In the genomic region with DNA sequence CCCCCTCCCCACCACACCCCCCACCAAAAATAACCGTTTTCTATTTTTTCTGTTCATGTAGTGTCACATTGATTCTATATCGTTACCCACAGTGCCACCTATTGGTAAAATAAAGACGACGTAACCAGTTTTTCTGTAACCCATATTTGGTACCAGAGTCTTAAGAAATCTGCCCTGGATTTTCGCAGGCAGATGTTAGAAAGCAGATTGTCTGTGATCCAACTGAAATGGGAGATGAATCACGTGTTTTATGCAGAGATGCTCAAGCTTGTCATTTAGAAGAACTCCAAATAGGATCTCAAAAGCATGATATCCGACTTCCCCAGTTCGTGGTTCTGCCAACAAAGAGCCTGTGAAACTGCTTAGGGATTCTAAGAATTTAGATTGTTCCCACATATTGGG, we compare ENCODE assay signal across 9 cellular contexts.
A peak's percentile ranks its signal among the peaks of the same experiment; 100 is the strongest.
DNase-seq lines count a peak whose midpoint lies in the region; ATAC-seq and TF ChIP-seq lines count a peak whose summit lies in the region.
"Had no signal": no experiment of that assay in that cellular context is flagged by ENCODE, and none has a peak within 500 bp of the region (broad histone marks: within the 10 kb centered on the region; RNA-seq: fewer than 3 reads in every experiment).

No MANE protein-coding gene starts in this region.

- intact Hi-C loops in natural killer cell (cut with micrococcal nuclease) (loop anchor here (2.0 kb wide), 1 partner anchor 950 kb away; no protein-coding TSS in a partner anchor), PC-9 (cut with micrococcal nuclease; ENCODE audit: unreplicated experiment) (loop anchor here (1.0 to 5.0 kb wide), 2 partner anchors 257 to 571 kb away; no protein-coding TSS in a partner anchor)

- H3K27ac ChIP-seq in PC-9 (no peak overlapping the region), fibroblast of lung (ENCODE audit: insufficient read depth, low read length) (no peak overlapping the region), neural cell (ENCODE audit: low read length) (no peak overlapping the region)

- H3K9me3 ChIP-seq in PC-9 (ENCODE audit: insufficient read depth, low read depth) (no peaks in the 10 kb centered on the region), fibroblast of lung (ENCODE audit: control insufficient read depth, insufficient read depth, low read depth, low read length) (no peaks in the 10 kb centered on the region), neural cell (ENCODE audit: low read length) (no peaks in the 10 kb centered on the region)

- H3K4me1 ChIP-seq in PC-9 (replicated peaks; ENCODE audit: insufficient read depth) (no peaks in the 10 kb centered on the region), fibroblast of lung (ENCODE audit: control insufficient read depth, extremely low read depth, insufficient read depth, low read length) (peaks cover 2% of the 10 kb centered on the region)

- CTCF ChIA-PET in PC-9 (lab: Charles Lee) = no interaction called here

- no peaks in the 10 kb centered on the region for H3K9me2 ChIP-seq in PC-9 (ENCODE audit: insufficient read depth)
- no peaks in the 10 kb centered on the region for H3K9me2 ChIP-seq in neural cell (ENCODE audit: insufficient read depth, low read length)

- no peak for DNase-seq in natural killer cell
- no peak for DNase-seq in natural killer cell treated with Interleukin-12 subunit alpha and Interleukin-12 subunit beta and Interleukin-15 and Interleukin-18, amount 100 ng/mL, for 72 hours (ENCODE audit: low spot score)
- DNase-seq in PC-9 = no peak
- peak; percentile 22 to 87 for DNase-seq in fibroblast of lung (ENCODE audit: low read depth in 2 of 2)

- no peak for TF ChIP-seq EP300 in neural cell (conservative IDR thresholded peaks at IDR 0.05; ENCODE audit: poor library complexity, severe bottlenecking)

- POLR2A ChIA-PET in PC-9 (lab: Charles Lee; ENCODE audit: unreplicated experiment) = interaction anchor here (0.6 kb wide), 1 partner anchor 241 kb away, joined by 4 read pairs; no protein-coding TSS in a partner anchor

- H4K20me1 ChIP-seq in PC-9 (ENCODE audit: insufficient read depth) (no peaks in the 10 kb centered on the region), fibroblast of lung (ENCODE audit: control insufficient read depth, extremely low read depth, insufficient read depth, low read length) (no peaks in the 10 kb centered on the region), neural cell (ENCODE audit: insufficient read depth) (no peaks in the 10 kb centered on the region)

- ATAC-seq in natural killer cell (no peak), HG03175 (IDR thresholded peaks at IDR 0.05; ENCODE audit: unreplicated experiment) (peak; percentile 65), HG02642 (IDR thresholded peaks at IDR 0.05; ENCODE audit: poor library complexity, unreplicated experiment) (no peak)
- no peak for ATAC-seq in natural killer cell treated with Interleukin-12 subunit alpha and Interleukin-12 subunit beta and Interleukin-15 and Interleukin-18, amount 100 ng/mL, for 72 hours
- ATAC-seq in activated CD4-positive, CD25-positive, alpha-beta regulatory T cell treated with anti-CD3 and anti-CD28 coated beads, Interleukin-2, amount 50 U/mL, for 24 hours = no peak
- ATAC-seq: stimulated activated naive CD8-positive, alpha-beta T cell treated with anti-CD3 and anti-CD28 coated beads, Interleukin-15, amount 100 ng/mL, for 72 hours had no signal

- H3K4me3 ChIP-seq in PC-9 = no peak overlapping the region
- no peak overlapping the region for H3K4me3 ChIP-seq in fibroblast of lung (replicated peaks in 1 of 4; ENCODE audit: control extremely low read depth in 1 of 4, insufficient read depth in 1 of 4, low read depth in 3 of 4, low read length in 4 of 4)
- H3K4me3 ChIP-seq in neural cell (ENCODE audit: low read length) = no peak overlapping the region

- TF ChIP-seq RAD21 in neural cell (conservative IDR thresholded peaks at IDR 0.05) = peak; percentile 79

- H3K27me3 ChIP-seq in PC-9 (ENCODE audit: insufficient read depth, low read depth) (no peaks in the 10 kb centered on the region), fibroblast of lung (ENCODE audit: control insufficient read depth, insufficient read depth, low read length) (no peaks in the 10 kb centered on the region), neural cell (ENCODE audit: insufficient read depth, low read depth, low read length) (no peaks in the 10 kb centered on the region)

- H3K36me3 Mint-ChIP-seq in natural killer cell = no peaks in the 10 kb centered on the region
- no peaks in the 10 kb centered on the region for H3K36me3 Mint-ChIP-seq in natural killer cell treated with Interleukin-12 subunit alpha and Interleukin-12 subunit beta and Interleukin-15 and Interleukin-18, amount 100 ng/mL, for 72 hours

- no peaks in the 10 kb centered on the region for H3K9me3 Mint-ChIP-seq in natural killer cell
- H3K9me3 Mint-ChIP-seq in natural killer cell treated with Interleukin-12 subunit alpha and Interleukin-12 subunit beta and Interleukin-15 and Interleukin-18, amount 100 ng/mL, for 72 hours = no peaks in the 10 kb centered on the region
- H3K9me3 Mint-ChIP-seq: stimulated activated naive CD8-positive, alpha-beta T cell treated with anti-CD3 and anti-CD28 coated beads, Interleukin-15, amount 100 ng/mL, for 72 hours had no signal

- BruUV-seq in PC-9 (replicated peaks; lab: Mats Ljungman, UMichigan) = no TSS peak

- H2AFZ ChIP-seq in PC-9 (no peak overlapping the region), fibroblast of lung (ENCODE audit: low read length) (no peak overlapping the region), neural cell (ENCODE audit: low read depth, low read length) (no peak overlapping the region)

- no peaks in the 10 kb centered on the region for H3K4me1 Mint-ChIP-seq in natural killer cell
- no peaks in the 10 kb centered on the region for H3K4me1 Mint-ChIP-seq in natural killer cell treated with Interleukin-12 subunit alpha and Interleukin-12 subunit beta and Interleukin-15 and Interleukin-18, amount 100 ng/mL, for 72 hours (ENCODE audit: low read depth in 2 of 2)
- H3K4me1 Mint-ChIP-seq: stimulated activated naive CD8-positive, alpha-beta T cell treated with anti-CD3 and anti-CD28 coated beads, Interleukin-15, amount 100 ng/mL, for 72 hours had no signal

- no peaks in the 10 kb centered on the region for H3K79me2 ChIP-seq in PC-9 (ENCODE audit: low read depth)
- no peaks in the 10 kb centered on the region for H3K79me2 ChIP-seq in fibroblast of lung (ENCODE audit: control insufficient read depth, insufficient read depth, low read length)
- H3K79me2 ChIP-seq in neural cell (replicated peaks; ENCODE audit: insufficient read depth, low read length) = no peaks in the 10 kb centered on the region

- H3K27me3 Mint-ChIP-seq in natural killer cell (ENCODE audit: low read depth in 2 of 2) = no peaks in the 10 kb centered on the region
- peaks cover 4 to 9% of the 10 kb centered on the region in 2 donors for H3K27me3 Mint-ChIP-seq in natural killer cell treated with Interleukin-12 subunit alpha and Interleukin-12 subunit beta and Interleukin-15 and Interleukin-18, amount 100 ng/mL, for 72 hours

- H3K9ac ChIP-seq in fibroblast of lung (ENCODE audit: insufficient read depth, low read length) (no peak overlapping the region), neural cell (ENCODE audit: low read length) (no peak overlapping the region)

- H3K27ac Mint-ChIP-seq in natural killer cell = no peak overlapping the region
- H3K27ac Mint-ChIP-seq in natural killer cell treated with Interleukin-12 subunit alpha and Interleukin-12 subunit beta and Interleukin-15 and Interleukin-18, amount 100 ng/mL, for 72 hours = no peak overlapping the region
- H3K27ac Mint-ChIP-seq: stimulated activated naive CD8-positive, alpha-beta T cell treated with anti-CD3 and anti-CD28 coated beads, Interleukin-15, amount 100 ng/mL, for 72 hours had no signal

- H3K36me3 ChIP-seq in PC-9 (ENCODE audit: low read depth) (no peaks in the 10 kb centered on the region), fibroblast of lung (ENCODE audit: control insufficient read depth, insufficient read depth, low read length) (no peaks in the 10 kb centered on the region), neural cell (ENCODE audit: insufficient read depth, low read length) (no peaks in the 10 kb centered on the region)

- H3K4me2 ChIP-seq in PC-9 = no peak overlapping the region
- H3K4me2 ChIP-seq in fibroblast of lung (ENCODE audit: extremely low read depth, insufficient read depth, low read length) = peak overlapping the region; percentile 23
- H3K4me2 ChIP-seq in neural cell (ENCODE audit: low read length) = no peak overlapping the region

- TF ChIP-seq CTCF in natural killer cell (IDR thresholded peaks at IDR 0.05) (peak; percentile 37), PC-9 (conservative IDR thresholded peaks at IDR 0.05) (peak; percentile 77), fibroblast of lung (conservative IDR thresholded peaks at IDR 0.05 in 1 of 2, IDR thresholded peaks at IDR 0.05 in 1 of 2; ENCODE audit: low read depth in 1 of 2, low read length in 2 of 2) (peak; percentile 42 to 50), neural cell (IDR thresholded peaks at IDR 0.05; ENCODE audit: poor library complexity, severe bottlenecking) (peak; percentile 75)

- H3K4me3 Mint-ChIP-seq in natural killer cell = no peak overlapping the region
- H3K4me3 Mint-ChIP-seq in natural killer cell treated with Interleukin-12 subunit alpha and Interleukin-12 subunit beta and Interleukin-15 and Interleukin-18, amount 100 ng/mL, for 72 hours = no peak overlapping the region
- H3K4me3 Mint-ChIP-seq: stimulated activated naive CD8-positive, alpha-beta T cell treated with anti-CD3 and anti-CD28 coated beads, Interleukin-15, amount 100 ng/mL, for 72 hours had no signal

- H3F3A ChIP-seq in PC-9 (ENCODE audit: insufficient read depth, low read depth) (no peaks in the 10 kb centered on the region), neural cell (ENCODE audit: insufficient read depth, low read length, poor library complexity, severe bottlenecking) (no peaks in the 10 kb centered on the region)

TF ChIP-seq in neural cell, 6 proteins besides CTCF, POLR2A, EP300 and RAD21:
- no peak for TF ChIP-seq MXI1 (conservative IDR thresholded peaks at IDR 0.05; ENCODE audit: poor library complexity, severe bottlenecking)
- peak; percentile 81 for TF ChIP-seq SMC3 (conservative IDR thresholded peaks at IDR 0.05; ENCODE audit: poor library complexity)

Comparison
In these comparisons a context has a peak if more than half of its experiments do, and no peak if none do; other contexts are left out.
1. DNase-seq: peak in fibroblast of lung (2 of 2); none in natural killer cell (single experiment), natural killer cell treated with Interleukin-12 subunit alpha and Interleukin-12 subunit beta and Interleukin-15 and Interleukin-18, amount 100 ng/mL, for 72 hours (single experiment) and PC-9 (0 of 2).
2. Peak in every context shown above with its lines, with median percentiles within 50 percentile points of each other: CTCF ChIP-seq.